ENCODE assay signal across 8 cellular contexts in genomic region chr19:12782424-12783225, GRCh38. TPM values are rescaled to one million over a fixed set of nuclear protein-coding genes. Genes with fewer than 3 reads are reported as not detected.
A peak's percentile ranks its signal among the peaks of the same experiment; 100 is the strongest.
DNase-seq lines count a peak whose midpoint lies in the region; ATAC-seq and TF ChIP-seq lines count a peak whose summit lies in the region.

No MANE protein-coding gene starts in this region.

- H3K36me3 ChIP-seq in mucosa of stomach (ENCODE audit: control insufficient read depth, insufficient read depth, low read length): no peaks in the 10 kb centered on the region

- TF ChIP-seq CTCF in GM12873 (IDR thresholded peaks at IDR 0.05; ENCODE audit: insufficient read depth, low read depth, low read length, missing control alignments) (peak; percentile 12), epithelial cell of proximal tubule (conservative IDR thresholded peaks at IDR 0.05; ENCODE audit: low read depth, low read length) (no peak)

- H3K4me3 ChIP-seq in epithelial cell of proximal tubule (ENCODE audit: low read depth, low read length) (peak overlapping the region; percentile 57), mucosa of stomach (ENCODE audit: low read length) (peak overlapping the region; percentile 31)

- ATAC-seq in HG03196 (IDR thresholded peaks at IDR 0.05; ENCODE audit: unreplicated experiment): peak; percentile 28

- peak; percentile 54 for DNase-seq in NOMO-1 treated with dmso at 0.1 percent for 144 hours (lab: John Stamatoyannopoulos, UW; ENCODE audit: unreplicated experiment)
- peak; percentile 83 for DNase-seq in activated T-cell treated with anti-CD3 and anti-CD28 coated beads for 24 hours (ENCODE audit: low read depth)
- no peak for DNase-seq in epithelial cell of proximal tubule (ENCODE audit: low read depth)
- peak; percentile 74 to 85 for DNase-seq in stimulated activated CD8-positive, alpha-beta memory T cell treated with anti-CD3 and anti-CD28 coated beads, Interleukin-4, amount 100 ng/mL, for 4 hours (ENCODE audit: low read depth in 2 of 2, low spot score in 1 of 2)
- DNase-seq in LoVo (ENCODE audit: low spot score): no peak

- H3K9me3 ChIP-seq in mucosa of stomach (ENCODE audit: control insufficient read depth, low read length): no peaks in the 10 kb centered on the region

- no peaks in the 10 kb centered on the region for H3K27me3 ChIP-seq in mucosa of stomach (ENCODE audit: control insufficient read depth, insufficient read depth, low read length)

- H3K9ac ChIP-seq in mucosa of stomach (ENCODE audit: low read length): peak overlapping the region; percentile 67

- peaks cover 81% of the 10 kb centered on the region for H3K4me1 ChIP-seq in mucosa of stomach (ENCODE audit: control insufficient read depth, insufficient read depth, low read length)

RNA-seq across cellular contexts. Expression of gene HOOK2, which starts 7.3 kb away (rescaled TPM):
- 12.3 and 26.3 TPM in 2 replicates for total RNA-seq in epithelial cell of proximal tubule

RNA-seq across cellular contexts. Expression of gene JUNB, which starts 8.7 kb away (rescaled TPM):
- total RNA-seq in epithelial cell of proximal tubule: 127 and 251 TPM in 2 replicates

RNA-seq across cellular contexts. Expression of gene PRDX2, which starts 19.0 kb away (rescaled TPM):
- total RNA-seq in epithelial cell of proximal tubule: 463 and 571 TPM in 2 replicates

RNA-seq across cellular contexts. Expression of gene THSD8, which starts 19.2 kb away (rescaled TPM):
- total RNA-seq in epithelial cell of proximal tubule: not detected in 2 replicates

RNA-seq across cellular contexts. Expression of gene RNASEH2A, which starts 23.8 kb away (rescaled TPM):
- 49.6 and 62.7 TPM in 2 replicates for total RNA-seq in epithelial cell of proximal tubule

Comparison
In these comparisons a context has a peak if more than half of its experiments do, and no peak if none do; other contexts are left out.
1. DNase-seq: peak in NOMO-1 treated with dmso at 0.1 percent for 144 hours (single experiment), activated T-cell treated with anti-CD3 and anti-CD28 coated beads for 24 hours (single experiment) and stimulated activated CD8-positive, alpha-beta memory T cell treated with anti-CD3 and anti-CD28 coated beads, Interleukin-4, amount 100 ng/mL, for 4 hours (2 of 2); none in epithelial cell of proximal tubule (single experiment) and LoVo (single experiment).